Comparison of ENCODE assay signal across 8 cellular contexts in the genomic region with DNA sequence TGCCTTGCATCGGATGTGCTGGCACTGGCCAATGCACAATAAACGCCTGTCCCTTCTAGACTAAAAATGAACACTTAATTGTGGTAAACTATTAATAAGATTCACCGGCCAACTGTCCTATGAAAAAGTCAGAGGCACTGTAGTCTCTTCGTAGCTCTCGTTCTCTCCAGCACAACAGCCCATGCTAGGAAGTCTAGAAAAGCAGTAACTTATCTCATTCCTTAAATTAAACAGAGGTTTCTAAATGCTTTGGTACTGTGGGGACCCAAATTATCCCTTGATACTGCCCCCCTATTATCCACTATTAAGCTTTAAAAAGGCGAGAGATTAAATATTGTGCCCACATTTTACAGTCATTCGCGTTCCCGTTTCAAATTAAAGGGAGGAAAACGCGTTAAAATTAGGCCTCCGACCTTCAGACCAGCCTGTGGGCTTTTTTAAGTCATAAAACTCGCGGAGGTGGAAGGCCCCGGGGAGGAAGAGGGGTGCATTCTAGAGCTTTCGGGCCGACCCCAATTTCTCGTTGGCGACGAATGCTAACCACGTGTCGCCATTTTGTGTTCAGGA. TPM values are rescaled to one million over a fixed set of nuclear protein-coding genes. Genes with fewer than 3 reads are reported as not detected.
A peak's percentile ranks its signal among the peaks of the same experiment; 100 is the strongest.
DNase-seq lines count a peak whose midpoint lies in the region; ATAC-seq, FAIRE-seq and TF ChIP-seq lines count a peak whose summit lies in the region.

No MANE protein-coding gene starts in this region.

- DNase-seq in heart left ventricle (no peak), Right ventricle myocardium inferior (ENCODE audit: missing footprints) (no peak), keratinocyte (ENCODE audit: low read depth, low spot score) (no peak), COR-L47 (lab: John Stamatoyannopoulos, UW) (no peak), DMS 273 treated with DMSO at 0.1 percent for 48 hours (lab: John Stamatoyannopoulos, UW) (no peak), NCI-H524 treated with DMSO at 0.1 percent for 48 hours (lab: John Stamatoyannopoulos, UW) (no peak)
- DNase-seq in activated naive CD4-positive, alpha-beta T cell treated with anti-CD3 and anti-CD28 coated beads, Interleukin-2, amount 50 U/mL, for 72 hours (ENCODE audit: low spot score in 2 of 2), result no peak

- H3K9ac ChIP-seq in keratinocyte (ENCODE audit: control insufficient read depth, extremely low read depth, insufficient read depth, low read length) (peak overlapping the region; percentile 99), subcutaneous abdominal adipose tissue (ENCODE audit: low read length in 5 of 5) (peak overlapping the region; percentile 96 to 100 (median 100))

- ATAC-seq in heart left ventricle (no peak), Right ventricle myocardium inferior (no peak)
- ATAC-seq in activated naive CD4-positive, alpha-beta T cell treated with anti-CD3 and anti-CD28 coated beads, Interleukin-2, amount 50 U/mL, for 72 hours, result no peak

- H3K9me1 ChIP-seq in keratinocyte (ENCODE audit: control insufficient read depth, extremely low read depth, insufficient read depth, low read length), result no peaks in the 10 kb centered on the region

- H2AFZ ChIP-seq in keratinocyte (ENCODE audit: control insufficient read depth, low read length), result peak overlapping the region; percentile 92

- H3K27ac ChIP-seq in heart left ventricle, result peak overlapping the region; percentile 91 to 100 (median 100)
- peak overlapping the region; percentile 100 for H3K27ac ChIP-seq in keratinocyte (ENCODE audit: control insufficient read depth, insufficient read depth, low read length)
- H3K27ac ChIP-seq in subcutaneous abdominal adipose tissue (ENCODE audit: low read depth, low read length), result peak overlapping the region; percentile 100

- peaks cover 26% of the 10 kb centered on the region for H3K79me2 ChIP-seq in keratinocyte (ENCODE audit: control insufficient read depth, insufficient read depth, low read length)

- H3K4me3 ChIP-seq in heart left ventricle, result peak overlapping the region; percentile 35 to 97 (median 82)
- H3K4me3 ChIP-seq in keratinocyte (ENCODE audit: control insufficient read depth in 2 of 3, extremely low read depth in 1 of 3, insufficient read depth in 2 of 3, low read depth in 1 of 3, low read length in 3 of 3), result peak overlapping the region; percentile 78 to 82 (median 82)
- H3K4me3 ChIP-seq in subcutaneous abdominal adipose tissue (ENCODE audit: low read depth in 1 of 5, low read length in 5 of 5), result peak overlapping the region; percentile 77 to 99 (median 96)

- H3K36me3 ChIP-seq in heart left ventricle (peaks cover 0 to 55% (median 34%) of the 10 kb centered on the region in 9 donors), keratinocyte (ENCODE audit: control insufficient read depth in 2 of 2, extremely low read depth in 1 of 2, insufficient read depth in 2 of 2, low read length in 2 of 2) (peaks cover 0 to 14% of the 10 kb centered on the region in 2 experiments), subcutaneous abdominal adipose tissue (ENCODE audit: control insufficient read depth in 5 of 5, insufficient read depth in 5 of 5, low read length in 5 of 5) (peaks cover 10 to 36% (median 27%) of the 10 kb centered on the region in 5 donors)

- H3K4me1 ChIP-seq in heart left ventricle, result peaks cover 0 to 60% (median 41%) of the 10 kb centered on the region in 12 donors
- H3K4me1 ChIP-seq in keratinocyte (ENCODE audit: control insufficient read depth, extremely low read depth, insufficient read depth, low read length), result peaks cover 52% of the 10 kb centered on the region
- peaks cover 8 to 62% (median 52%) of the 10 kb centered on the region in 5 donors for H3K4me1 ChIP-seq in subcutaneous abdominal adipose tissue (ENCODE audit: control insufficient read depth in 5 of 5, insufficient read depth in 5 of 5, low read length in 5 of 5)

- no peaks in the 10 kb centered on the region for H3K9me3 ChIP-seq in heart left ventricle
- H3K9me3 ChIP-seq in keratinocyte (ENCODE audit: control insufficient read depth, low read depth, low read length), result no peaks in the 10 kb centered on the region
- no peaks in the 10 kb centered on the region for H3K9me3 ChIP-seq in subcutaneous abdominal adipose tissue (ENCODE audit: control insufficient read depth in 5 of 5, low read length in 5 of 5)

- H3K36me3 Mint-ChIP-seq in activated naive CD4-positive, alpha-beta T cell treated with anti-CD3 and anti-CD28 coated beads, Interleukin-2, amount 50 U/mL, for 72 hours, result peaks cover 56 to 64% of the 10 kb centered on the region in 2 donors

- peaks cover 0 to 2% of the 10 kb centered on the region in 2 donors for H3K9me3 Mint-ChIP-seq in activated naive CD4-positive, alpha-beta T cell treated with anti-CD3 and anti-CD28 coated beads, Interleukin-2, amount 50 U/mL, for 72 hours

- peak overlapping the region; percentile 96 to 98 for H3K27ac Mint-ChIP-seq in activated naive CD4-positive, alpha-beta T cell treated with anti-CD3 and anti-CD28 coated beads, Interleukin-2, amount 50 U/mL, for 72 hours

- peak overlapping the region; percentile 93 for H3K4me2 ChIP-seq in keratinocyte (ENCODE audit: control insufficient read depth, extremely low read depth, insufficient read depth, low read depth, low read length)

- H4K20me1 ChIP-seq in keratinocyte (ENCODE audit: control insufficient read depth, extremely low read depth, insufficient read depth, low read length), result peaks cover 3% of the 10 kb centered on the region

- dilution Hi-C loops in keratinocyte (cut with MboI; ENCODE audit: extremely low pct_ligation_motif_present, low sequenced_read_pairs), result no loop called here

- WGBS in heart left ventricle, 4 donors, result 14 to 22% (median 20%) methylated on average over 22 of the region's 22 CpGs

- FAIRE-seq in keratinocyte (lab: Jason Lieb, UNC), result no peak

- TF ChIP-seq CTCF in heart left ventricle (IDR thresholded peaks at IDR 0.05) (no peak), keratinocyte (optimal IDR thresholded peaks at IDR 0.05 in 1 of 3, IDR thresholded peaks at IDR 0.05 in 1 of 3, conservative IDR thresholded peaks at IDR 0.05 in 1 of 3; ENCODE audit: extremely low read depth in 1 of 3, insufficient read depth in 2 of 3, low read length in 3 of 3) (no peak)

- H3K27me3 ChIP-seq in heart left ventricle (no peaks in the 10 kb centered on the region), keratinocyte (ENCODE audit: control insufficient read depth, extremely low read depth, insufficient read depth, low read length) (no peaks in the 10 kb centered on the region), subcutaneous abdominal adipose tissue (ENCODE audit: control insufficient read depth in 5 of 5, insufficient read depth in 4 of 5, low read length in 5 of 5) (no peaks in the 10 kb centered on the region)

- intact Hi-C loops in heart left ventricle (cut with DNase I) (loop anchor here (1.0 to 10.0 kb wide), 13 partner anchors 37 to 209 kb away; partner anchors contain the start of genes C2orf42 (in 2 of the 10), MXD1 (in 1 of the 10), SNRPG (in 1 of the 10) and TIA1 (in 1 of the 10)), Right ventricle myocardium inferior (cut with DNase I) (loop anchor here (2.0 to 5.0 kb wide), 2 partner anchors 107 to 171 kb away; partner anchors contain the start of genes C2orf42 and MXD1)

- TF ChIP-seq POLR2A in heart left ventricle (IDR thresholded peaks at IDR 0.05), result no peak

RNA-seq across cellular contexts. Expression of gene PCBP1, which starts 1.5 kb away (rescaled TPM):
- total RNA-seq in heart left ventricle (100 to 1,000 TPM; 106 to 274 (median 199) TPM), Right ventricle myocardium inferior (203 TPM)
- polyA plus RNA-seq in heart left ventricle (100 to 1,000 TPM; 212 to 296 TPM), keratinocyte (65.9 to 151 TPM (median 86.8 TPM) in 3 replicates)
- 100 to 1,000 TPM; 339 to 451 TPM for total RNA-seq in activated naive CD4-positive, alpha-beta T cell treated with anti-CD3 and anti-CD28 coated beads, Interleukin-2, amount 50 U/mL, for 72 hours
- polyA plus RNA-seq in keratinocyte (2011; ENCODE audit: low read depth), result 68.6 TPM
- 118 and 127 TPM in 2 replicates for polyA plus RNA-seq in keratinocyte (2011; cell fraction: cytosol; rRNA removed)
- 99.3 and 116 TPM in 2 replicates for polyA plus RNA-seq in keratinocyte (2011; cell fraction: nucleus; rRNA removed)
- 234 and 283 TPM in 2 replicates for polyA plus RNA-seq in keratinocyte (2012; ENCODE audit: low replicate concordance)
- polyA minus RNA-seq in keratinocyte, result 57.8 to 120 TPM (median 62.8 TPM) in 3 replicates
- 93.2 TPM for polyA minus RNA-seq in keratinocyte (2011; cell fraction: cytosol; rRNA and poly(A)+ RNA removed)
- 30.5 and 40.4 TPM in 2 replicates for polyA minus RNA-seq in keratinocyte (2011; cell fraction: nucleus; rRNA and poly(A)+ RNA removed)
